1 cellular context compared by ENCODE assay signal in the genomic region with DNA sequence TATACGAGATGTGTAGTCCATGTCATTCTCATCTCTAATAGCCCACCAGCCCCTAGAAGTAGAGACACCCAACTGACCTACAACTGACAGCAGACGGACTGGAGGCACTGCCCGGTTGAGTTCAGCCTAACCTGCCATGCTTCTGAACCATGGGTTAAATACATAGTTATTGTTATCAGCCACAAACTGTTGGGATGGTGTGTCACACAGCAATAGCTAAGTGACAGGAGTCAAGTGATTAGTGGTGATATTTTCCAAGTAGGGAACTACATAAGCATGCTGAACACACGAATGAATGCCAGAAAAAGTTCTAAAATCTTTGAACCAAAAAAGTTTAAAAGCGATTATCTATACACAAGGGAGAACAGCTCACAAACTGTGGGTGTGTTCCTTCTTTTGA.
TF ChIP-seq lines count a peak whose summit lies in the region.

No MANE protein-coding gene starts in this region.

TF ChIP-seq in endothelial cell of umbilical vein, 7 proteins besides CTCF, POLR2A, EP300 and RAD21:
- TF ChIP-seq GATA2 (IDR thresholded peaks at IDR 0.05; ENCODE audit: insufficient read depth, insufficient read length, low read depth, low read length) (no peak), JUN (IDR thresholded peaks at IDR 0.05; ENCODE audit: borderline replicate concordance, insufficient read depth, insufficient read length, low read depth) (no peak), POLR2AphosphoS5 (IDR thresholded peaks at IDR 0.05; ENCODE audit: insufficient read depth, low read depth, low read length) (no peak), EZH2 (IDR thresholded peaks at IDR 0.05; ENCODE audit: borderline replicate concordance, low read depth, low read length, severe bottlenecking) (no peak), MAX (IDR thresholded peaks at IDR 0.05; ENCODE audit: insufficient read depth, insufficient read length) (no peak), FOS (IDR thresholded peaks at IDR 0.05; ENCODE audit: borderline replicate concordance, insufficient read depth, low read length) (no peak), MYC (IDR thresholded peaks at IDR 0.05; ENCODE audit: low read depth, low read length) (no peak)
